Comparison of ENCODE assay signal across 10 cellular contexts in genomic region chr5:40991168-40991980, GRCh38.
A peak's percentile ranks its signal among the peaks of the same experiment; 100 is the strongest.
DNase-seq lines count a peak whose midpoint lies in the region; ATAC-seq and TF ChIP-seq lines count a peak whose summit lies in the region.
"Had no signal": no experiment of that assay in that cellular context is flagged by ENCODE, and none has a peak within 500 bp of the region (broad histone marks: within the 10 kb centered on the region; RNA-seq: fewer than 3 reads in every experiment).

No MANE protein-coding gene starts in this region.

- H3K36me3 ChIP-seq in left ventricle myocardium inferior: no peaks in the 10 kb centered on the region

- no peaks in the 10 kb centered on the region for H3K27me3 ChIP-seq in left ventricle myocardium inferior (ENCODE audit: low read depth)

- intact Hi-C loops in left ventricle myocardium inferior (cut with micrococcal nuclease): no loop called here

- peaks cover 24% of the 10 kb centered on the region for H3K4me1 ChIP-seq in left ventricle myocardium inferior

- H3K9me3 ChIP-seq in left ventricle myocardium inferior (replicated peaks): peaks cover 6% of the 10 kb centered on the region

- ATAC-seq in HG03039 (IDR thresholded peaks at IDR 0.05; ENCODE audit: unreplicated experiment): no peak

- H3K4me3 ChIP-seq in left ventricle myocardium inferior: no peak overlapping the region

- no peak for TF ChIP-seq CTCF in left ventricle myocardium inferior (IDR thresholded peaks at IDR 0.05; ENCODE audit: borderline replicate concordance)

- DNase-seq in AG08396 (ENCODE audit: low spot score) (peak; percentile 39), brain pericyte (ENCODE audit: low read depth, low spot score) (peak; percentile 85), left ventricle myocardium inferior (peak; percentile 39), putamen (ENCODE audit: low spot score) (peak; percentile 13), HT-29 (ENCODE audit: low spot score) (no peak)
- no peak for DNase-seq in activated CD4-positive, CD25-positive, alpha-beta regulatory T cell treated with anti-CD3 and anti-CD28 coated beads, Interleukin-2, amount 50 U/mL, for 72 hours
- no peak for DNase-seq in NK-92 treated with Interleukin-12 subunit alpha and Interleukin-12 subunit beta, amount 100 ng/mL, for 24 hours (lab: John Stamatoyannopoulos, UW)
- DNase-seq: naive B cell, NCI-H1105 had no signal

- peak overlapping the region; percentile 87 for H3K27ac ChIP-seq in left ventricle myocardium inferior (replicated peaks)

Comparison
In these comparisons a context has a peak if more than half of its experiments do, and no peak if none do; other contexts are left out.
1. DNase-seq: peak in AG08396 (single experiment), brain pericyte (single experiment), left ventricle myocardium inferior (single experiment) and putamen (single experiment); none in activated CD4-positive, CD25-positive, alpha-beta regulatory T cell treated with anti-CD3 and anti-CD28 coated beads, Interleukin-2, amount 50 U/mL, for 72 hours (single experiment), HT-29 (single experiment) and NK-92 treated with Interleukin-12 subunit alpha and Interleukin-12 subunit beta, amount 100 ng/mL, for 24 hours (single experiment).